ENCODE assay signal across 16 cellular contexts in genomic region chr12:123747309-123747708, GRCh38. TPM values are rescaled to one million over a fixed set of nuclear protein-coding genes. Genes with fewer than 3 reads are reported as not detected.
DNase-seq lines count a peak whose midpoint lies in the region; ATAC-seq and TF ChIP-seq lines count a peak whose summit lies in the region.
"Had no signal": no experiment of that assay in that cellular context is flagged by ENCODE, and none has a peak within 500 bp of the region (broad histone marks: within the 10 kb centered on the region; RNA-seq: fewer than 3 reads in every experiment).

No MANE protein-coding gene starts in this region.

- no peaks in the 10 kb centered on the region for H3K9me2 ChIP-seq in Karpas-422 (replicated peaks; ENCODE audit: insufficient read depth, low read length)

- H3K4me3 ChIP-seq in AG04450 (ENCODE audit: low read depth, low read length) (no peak overlapping the region), fibroblast of lung (replicated peaks in 1 of 4; ENCODE audit: control extremely low read depth in 1 of 4, insufficient read depth in 1 of 4, low read depth in 3 of 4, low read length in 4 of 4) (no peak overlapping the region), Karpas-422 (ENCODE audit: low read length) (no peak overlapping the region)

- no peaks in the 10 kb centered on the region; the same call in 1 of the 2 replicates for H3K9me3 ChIP-seq in AG04450 (ENCODE audit: control insufficient read depth, insufficient read depth, low read length)
- H3K9me3 ChIP-seq in T-helper 17 cell (ENCODE audit: control insufficient read depth, low read length, poor library complexity, severe bottlenecking), result no peaks in the 10 kb centered on the region
- H3K9me3 ChIP-seq in fibroblast of lung (ENCODE audit: control insufficient read depth, insufficient read depth, low read depth, low read length), result no peaks in the 10 kb centered on the region
- H3K9me3 ChIP-seq in Karpas-422 (ENCODE audit: low read length), result no peaks in the 10 kb centered on the region

- POLR2A ChIA-PET in AG04450 (lab: Yijun Ruan, JAX), result no interaction called here

- H3K36me3 Mint-ChIP-seq in activated T-cell treated with anti-CD3 and anti-CD28 coated beads, Interleukin-2, amount 50 U/mL, for 24 hours (ENCODE audit: low read depth), result peaks cover 93% of the 10 kb centered on the region
- H3K36me3 Mint-ChIP-seq in activated T-cell treated with anti-CD3 and anti-CD28 coated beads, Interleukin-2, amount 50 U/mL, for 4 hours (ENCODE audit: insufficient read depth), result peaks cover 49% of the 10 kb centered on the region
- peaks cover 5% of the 10 kb centered on the region for H3K36me3 Mint-ChIP-seq in T-helper 17 cell (ENCODE audit: low read depth)
- H3K36me3 Mint-ChIP-seq in effector memory CD8-positive, alpha-beta T cell (ENCODE audit: insufficient read depth), result peaks cover 59% of the 10 kb centered on the region

- H3K4me1 ChIP-seq in fibroblast of lung (ENCODE audit: control insufficient read depth, extremely low read depth, insufficient read depth, low read length), result no peaks in the 10 kb centered on the region
- H3K4me1 ChIP-seq in Karpas-422 (ENCODE audit: low read length), result no peaks in the 10 kb centered on the region

- no peak for ATAC-seq in activated T-cell treated with anti-CD3 and anti-CD28 coated beads, Interleukin-2, amount 50 U/mL, for 4 hours
- no peak for ATAC-seq in T-helper 17 cell
- ATAC-seq in SK-N-SH treated with all-trans-retinoic acid at 6 μM for 48 hours, result no peak
- no peak for ATAC-seq in effector memory CD8-positive, alpha-beta T cell (replicated peaks)

- H3K27me3 Mint-ChIP-seq in activated T-cell treated with anti-CD3 and anti-CD28 coated beads, Interleukin-2, amount 50 U/mL, for 24 hours, result no peaks in the 10 kb centered on the region
- no peaks in the 10 kb centered on the region for H3K27me3 Mint-ChIP-seq in activated T-cell treated with anti-CD3 and anti-CD28 coated beads, Interleukin-2, amount 50 U/mL, for 4 hours (ENCODE audit: low read depth)
- no peaks in the 10 kb centered on the region for H3K27me3 Mint-ChIP-seq in T-helper 17 cell
- H3K27me3 Mint-ChIP-seq in effector memory CD8-positive, alpha-beta T cell, result no peaks in the 10 kb centered on the region
- H3K27me3 Mint-ChIP-seq: B cell had no signal

- no peak for TF ChIP-seq CTCF in AG04450 (IDR thresholded peaks at IDR 0.05; ENCODE audit: low read depth, low read length)
- no peak for TF ChIP-seq CTCF in fibroblast of lung (conservative IDR thresholded peaks at IDR 0.05 in 1 of 2, IDR thresholded peaks at IDR 0.05 in 1 of 2; ENCODE audit: low read depth in 1 of 2, low read length in 2 of 2)

- H3K9ac ChIP-seq in fibroblast of lung (ENCODE audit: insufficient read depth, low read length) (no peak overlapping the region), Karpas-422 (ENCODE audit: low read length) (no peak overlapping the region)

- H3K27me3 ChIP-seq in AG04450 (ENCODE audit: control insufficient read depth, insufficient read depth, low read length), result no peaks in the 10 kb centered on the region
- no peaks in the 10 kb centered on the region for H3K27me3 ChIP-seq in fibroblast of lung (ENCODE audit: control insufficient read depth, insufficient read depth, low read length)
- no peaks in the 10 kb centered on the region for H3K27me3 ChIP-seq in Karpas-422 (ENCODE audit: low read length)

- DNase-seq in activated T-cell treated with anti-CD3 and anti-CD28 coated beads, Interleukin-2, amount 50 U/mL, for 24 hours, result no peak
- DNase-seq in activated T-cell treated with anti-CD3 and anti-CD28 coated beads, Interleukin-2, amount 50 U/mL, for 4 hours, result no peak
- no peak for DNase-seq in AG04450 (ENCODE audit: low read depth, low spot score)
- DNase-seq in T-helper 17 cell, result no peak
- no peak for DNase-seq in fibroblast of lung (ENCODE audit: low read depth in 2 of 2)
- DNase-seq in Karpas-422, result no peak
- DNase-seq in effector memory CD8-positive, alpha-beta T cell, result no peak
- DNase-seq: EL, NCI-H1694, NCI-H2081, NCI-H2171 treated with DMSO at 0.1 percent for 48 hours, NCI-H446, NCI-H526 had no signal

- H3K79me2 ChIP-seq in fibroblast of lung (ENCODE audit: control insufficient read depth, insufficient read depth, low read length) (no peaks in the 10 kb centered on the region), Karpas-422 (ENCODE audit: low read length) (no peaks in the 10 kb centered on the region)

- H4K20me1 ChIP-seq in fibroblast of lung (ENCODE audit: control insufficient read depth, extremely low read depth, insufficient read depth, low read length) (no peaks in the 10 kb centered on the region), Karpas-422 (ENCODE audit: insufficient read depth, low read depth, low read length) (no peaks in the 10 kb centered on the region)

- H3K9me3 Mint-ChIP-seq in activated T-cell treated with anti-CD3 and anti-CD28 coated beads, Interleukin-2, amount 50 U/mL, for 24 hours, result no peaks in the 10 kb centered on the region
- no peaks in the 10 kb centered on the region for H3K9me3 Mint-ChIP-seq in activated T-cell treated with anti-CD3 and anti-CD28 coated beads, Interleukin-2, amount 50 U/mL, for 4 hours
- H3K9me3 Mint-ChIP-seq in effector memory CD8-positive, alpha-beta T cell, result no peaks in the 10 kb centered on the region
- H3K9me3 Mint-ChIP-seq: CD14-positive monocyte had no signal

- peaks cover 13% of the 10 kb centered on the region for H3K36me3 ChIP-seq in fibroblast of lung (ENCODE audit: control insufficient read depth, insufficient read depth, low read length)
- peaks cover 50% of the 10 kb centered on the region for H3K36me3 ChIP-seq in Karpas-422 (ENCODE audit: insufficient read depth, low read length)

- H3K27ac Mint-ChIP-seq in activated T-cell treated with anti-CD3 and anti-CD28 coated beads, Interleukin-2, amount 50 U/mL, for 24 hours, result peak overlapping the region; percentile 60
- peak overlapping the region; percentile 32 for H3K27ac Mint-ChIP-seq in T-helper 17 cell
- no peak overlapping the region for H3K27ac Mint-ChIP-seq in effector memory CD8-positive, alpha-beta T cell
- H3K27ac Mint-ChIP-seq: B cell had no signal

- peak overlapping the region; percentile 2 for H3K27ac ChIP-seq in AG04450 (ENCODE audit: low read depth, low read length)
- H3K27ac ChIP-seq in fibroblast of lung (ENCODE audit: insufficient read depth, low read length), result no peak overlapping the region
- no peak overlapping the region for H3K27ac ChIP-seq in Karpas-422 (ENCODE audit: low read length)

- H3K4me1 Mint-ChIP-seq in activated T-cell treated with anti-CD3 and anti-CD28 coated beads, Interleukin-2, amount 50 U/mL, for 24 hours (ENCODE audit: low read depth), result peaks cover 30% of the 10 kb centered on the region
- H3K4me1 Mint-ChIP-seq in activated T-cell treated with anti-CD3 and anti-CD28 coated beads, Interleukin-2, amount 50 U/mL, for 4 hours (ENCODE audit: low read depth), result peaks cover 13% of the 10 kb centered on the region
- peaks cover 2% of the 10 kb centered on the region for H3K4me1 Mint-ChIP-seq in T-helper 17 cell
- H3K4me1 Mint-ChIP-seq in effector memory CD8-positive, alpha-beta T cell (ENCODE audit: low read depth in 2 of 2), result peaks cover 2 to 8% of the 10 kb centered on the region in 2 donors

- H3K4me3 Mint-ChIP-seq in activated T-cell treated with anti-CD3 and anti-CD28 coated beads, Interleukin-2, amount 50 U/mL, for 24 hours, result no peak overlapping the region
- H3K4me3 Mint-ChIP-seq in activated T-cell treated with anti-CD3 and anti-CD28 coated beads, Interleukin-2, amount 50 U/mL, for 4 hours, result no peak overlapping the region
- no peak overlapping the region for H3K4me3 Mint-ChIP-seq in T-helper 17 cell
- H3K4me3 Mint-ChIP-seq in effector memory CD8-positive, alpha-beta T cell, result no peak overlapping the region
- H3K4me3 Mint-ChIP-seq: B cell, CD14-positive monocyte had no signal

- CTCF ChIA-PET in AG04450 (lab: Charles Lee), result interaction anchor here (1.1 kb wide), 1 partner anchor 237 kb away, joined by 3 read pairs; no protein-coding TSS in a partner anchor

- H3K4me2 ChIP-seq in fibroblast of lung (ENCODE audit: extremely low read depth, insufficient read depth, low read length) (peak overlapping the region; percentile 32), Karpas-422 (ENCODE audit: low read depth, low read length, poor library complexity, severe bottlenecking) (no peak overlapping the region)

- H2AFZ ChIP-seq in fibroblast of lung (ENCODE audit: low read length), result no peak overlapping the region
- no peak overlapping the region for H2AFZ ChIP-seq in Karpas-422 (ENCODE audit: low read length)

TF ChIP-seq in SK-N-SH treated with all-trans-retinoic acid at 6 μM for 48 hours, 23 proteins besides CTCF, POLR2A, EP300 and RAD21 (continues in another document):
- TF ChIP-seq POU6F1 (CRISPR knock-in tag; IDR thresholded peaks at IDR 0.05; ENCODE audit: borderline replicate concordance, low read depth), result no peak

RNA-seq across cellular contexts. Expression of gene DNAH10, which starts 14.8 kb away (rescaled TPM):
- total RNA-seq in activated T-cell treated with anti-CD3 and anti-CD28 coated beads, Interleukin-2, amount 50 U/mL, for 4 hours, result under 1 TPM; 0.14 to 0.24 (median 0.20) TPM
- polyA plus RNA-seq in AG04450 (2011; rRNA removed) (8.6 and 9.1 TPM in 2 replicates), fibroblast of lung (0.06 and 0.12 TPM in 2 replicates)
- 8.0 and 9.0 TPM in 2 replicates for polyA minus RNA-seq in AG04450 (2011; rRNA and poly(A)+ RNA removed)
- total RNA-seq in T-helper 17 cell (under 1 TPM; 0.08 to 0.25 TPM), fibroblast of lung (0.26 and 0.33 TPM in 2 replicates)
- 0.06 and 0.26 TPM in 2 replicates for polyA plus RNA-seq in fibroblast of lung (2012)
- 1.3 and 2.2 TPM in 2 replicates for polyA minus RNA-seq in fibroblast of lung (ENCODE audit: low replicate concordance)
- 0.29 and 0.30 TPM in 2 replicates for total RNA-seq in Karpas-422 (2014; rRNA removed; shearing (Covaris generic); ENCODE audit: low replicate concordance)
- polyA plus RNA-seq: CD14-positive monocyte had no signal

RNA-seq across cellular contexts. Expression of gene ATP6V0A2, which starts 35.2 kb away (rescaled TPM):
- 100 to 1,000 TPM in 2 of 3 donors, 10 to 100 TPM in 1; 95.5 to 130 (median 114) TPM for total RNA-seq in activated T-cell treated with anti-CD3 and anti-CD28 coated beads, Interleukin-2, amount 50 U/mL, for 4 hours
- polyA plus RNA-seq in AG04450 (2011; rRNA removed), result 28.9 and 30.0 TPM in 2 replicates
- polyA minus RNA-seq in AG04450 (2011; rRNA and poly(A)+ RNA removed), result 39.3 and 39.9 TPM in 2 replicates
- total RNA-seq in T-helper 17 cell, result 10 to 100 TPM; 34.9 to 38.3 TPM
- 16.3 and 22.1 TPM in 2 replicates for total RNA-seq in fibroblast of lung
- polyA plus RNA-seq in fibroblast of lung, result 21.7 and 25.3 TPM in 2 replicates
- polyA plus RNA-seq in fibroblast of lung (2012), result 12.5 and 14.3 TPM in 2 replicates
- 37.0 and 49.7 TPM in 2 replicates for polyA minus RNA-seq in fibroblast of lung (ENCODE audit: low replicate concordance)
- 33.3 and 39.0 TPM in 2 replicates for total RNA-seq in Karpas-422 (2014; rRNA removed; shearing (Covaris generic); ENCODE audit: low replicate concordance)

Comparison
In these comparisons a context has a peak if more than half of its experiments do, and no peak if none do; other contexts are left out.
1. H3K27ac Mint-ChIP-seq: peak in activated T-cell treated with anti-CD3 and anti-CD28 coated beads, Interleukin-2, amount 50 U/mL, for 24 hours (single experiment) and T-helper 17 cell (single experiment); none in effector memory CD8-positive, alpha-beta T cell (0 of 2).